1 cellular context compared by ENCODE assay signal in the genomic region with DNA sequence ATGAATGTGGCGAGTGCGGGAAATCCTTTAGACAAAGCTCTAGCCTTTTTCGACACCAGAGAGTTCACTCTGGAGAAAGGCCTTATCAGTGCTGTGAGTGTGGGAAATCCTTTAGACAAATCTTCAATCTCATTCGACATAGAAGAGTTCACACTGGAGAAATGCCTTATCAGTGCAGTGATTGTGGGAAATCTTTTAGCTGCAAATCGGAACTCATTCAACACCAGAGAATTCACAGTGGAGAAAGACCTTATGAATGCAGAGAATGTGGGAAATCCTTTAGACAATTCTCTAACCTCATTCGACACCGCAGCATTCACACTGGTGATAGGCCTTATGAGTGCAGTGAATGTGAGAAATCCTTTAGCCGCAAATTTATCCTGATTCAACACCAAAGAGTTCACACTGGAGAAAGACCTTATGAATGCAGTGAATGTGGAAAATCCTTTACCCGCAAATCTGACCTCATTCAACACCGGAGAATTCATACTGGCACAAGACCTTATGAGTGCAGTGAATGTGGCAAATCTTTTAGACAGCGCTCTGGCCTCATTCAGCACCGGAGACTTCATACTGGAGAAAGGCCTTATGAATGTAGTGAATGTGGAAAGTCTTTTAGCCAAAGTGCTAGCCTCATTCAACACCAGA.
TF ChIP-seq lines count a peak whose summit lies in the region.

No MANE protein-coding gene starts in this region.

TF ChIP-seq in H1, 55 proteins besides CTCF, POLR2A, EP300 and RAD21:
- TF ChIP-seq GTF2F1 (IDR thresholded peaks at IDR 0.05; ENCODE audit: borderline replicate concordance, low read depth, low read length) = peak; percentile 50; the same call in 1 of the 2 replicates
- no peak for TF ChIP-seq SUZ12 (IDR thresholded peaks at IDR 0.05; ENCODE audit: low read length)
